2 cellular contexts compared by ENCODE assay signal in genomic region chr4:98506462-98507132, GRCh38.
TF ChIP-seq lines count a peak whose summit lies in the region.

No MANE protein-coding gene starts in this region.

TF ChIP-seq in A549, 52 proteins besides CTCF, POLR2A, EP300 and RAD21 (continued from another document):
- TF ChIP-seq, protein P1, sequence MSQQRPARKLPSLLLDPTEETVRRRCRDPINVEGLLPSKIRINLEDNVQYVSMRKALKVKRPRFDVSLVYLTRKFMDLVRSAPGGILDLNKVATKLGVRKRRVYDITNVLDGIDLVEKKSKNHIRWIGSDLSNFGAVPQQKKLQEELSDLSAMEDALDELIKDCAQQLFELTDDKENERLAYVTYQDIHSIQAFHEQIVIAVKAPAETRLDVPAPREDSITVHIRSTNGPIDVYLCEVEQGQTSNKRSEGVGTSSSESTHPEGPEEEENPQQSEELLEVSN (IDR thresholded peaks at IDR 0.05; ENCODE audit: borderline replicate concordance, low read depth): no peak
- TF ChIP-seq, protein P2, sequence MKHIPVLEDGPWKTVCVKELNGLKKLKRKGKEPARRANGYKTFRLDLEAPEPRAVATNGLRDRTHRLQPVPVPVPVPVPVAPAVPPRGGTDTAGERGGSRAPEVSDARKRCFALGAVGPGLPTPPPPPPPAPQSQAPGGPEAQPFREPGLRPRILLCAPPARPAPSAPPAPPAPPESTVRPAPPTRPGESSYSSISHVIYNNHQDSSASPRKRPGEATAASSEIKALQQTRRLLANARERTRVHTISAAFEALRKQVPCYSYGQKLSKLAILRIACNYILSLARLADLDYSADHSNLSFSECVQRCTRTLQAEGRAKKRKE (CRISPR knock-in tag; IDR thresholded peaks at IDR 0.05; ENCODE audit: low read depth): no peak
- no peak for TF ChIP-seq ESRRA (IDR thresholded peaks at IDR 0.05; ENCODE audit: borderline replicate concordance, low read length)
- no peak for TF ChIP-seq CHD2 (IDR thresholded peaks at IDR 0.05; ENCODE audit: low read length, partially characterized antibody)
- no peak for TF ChIP-seq JUN (IDR thresholded peaks at IDR 0.05)
- no peak for TF ChIP-seq BCL3 (IDR thresholded peaks at IDR 0.05)
- no peak for TF ChIP-seq EHMT2 (IDR thresholded peaks at IDR 0.05; ENCODE audit: low read depth)
- no peak for TF ChIP-seq FOSB (CRISPR knock-in tag; IDR thresholded peaks at IDR 0.05)
- TF ChIP-seq HOXB13 (CRISPR knock-in tag; IDR thresholded peaks at IDR 0.05; ENCODE audit: low read depth): no peak
- TF ChIP-seq HEYL (CRISPR knock-in tag; IDR thresholded peaks at IDR 0.05): no peak
- no peak for TF ChIP-seq BHLHE40 (IDR thresholded peaks at IDR 0.05; ENCODE audit: low read depth, low read length)
- TF ChIP-seq JUNB (IDR thresholded peaks at IDR 0.05): no peak
- no peak; the same call in 2 of the 3 replicates for TF ChIP-seq SMC3 (IDR thresholded peaks at IDR 0.05)
- TF ChIP-seq POLR2AphosphoS2 (conservative IDR thresholded peaks at IDR 0.05; ENCODE audit: low read length): no peak
- TF ChIP-seq CBX2 (IDR thresholded peaks at IDR 0.05; ENCODE audit: borderline replicate concordance, low read depth): no peak
- no peak for TF ChIP-seq HOXB5 (CRISPR knock-in tag; IDR thresholded peaks at IDR 0.05)
- TF ChIP-seq KDM5A (IDR thresholded peaks at IDR 0.05): no peak
- no peak for TF ChIP-seq NFE2L2 (conservative IDR thresholded peaks at IDR 0.05; ENCODE audit: low read length)

TF ChIP-seq in GM23338, 12 proteins besides CTCF, POLR2A, EP300 and RAD21 (continued from another document):
- TF ChIP-seq CREB1 (CRISPR knock-in tag; IDR thresholded peaks at IDR 0.05; ENCODE audit: low read depth) (no peak), ZNF114 (CRISPR knock-in tag; IDR thresholded peaks at IDR 0.05) (no peak), NANOG (IDR thresholded peaks at IDR 0.05; ENCODE audit: borderline replicate concordance) (no peak), ZNF331 (CRISPR knock-in tag; IDR thresholded peaks at IDR 0.05; ENCODE audit: low read depth) (no peak), EZH2phosphoT487 (IDR thresholded peaks at IDR 0.05; ENCODE audit: unreplicated experiment) (no peak), STAT1 (IDR thresholded peaks at IDR 0.05; ENCODE audit: unreplicated experiment) (no peak), ZNF462 (CRISPR knock-in tag; IDR thresholded peaks at IDR 0.05) (no peak), POLR2AphosphoS5 (IDR thresholded peaks at IDR 0.05; ENCODE audit: low read depth) (no peak)
- TF ChIP-seq, protein P3, sequence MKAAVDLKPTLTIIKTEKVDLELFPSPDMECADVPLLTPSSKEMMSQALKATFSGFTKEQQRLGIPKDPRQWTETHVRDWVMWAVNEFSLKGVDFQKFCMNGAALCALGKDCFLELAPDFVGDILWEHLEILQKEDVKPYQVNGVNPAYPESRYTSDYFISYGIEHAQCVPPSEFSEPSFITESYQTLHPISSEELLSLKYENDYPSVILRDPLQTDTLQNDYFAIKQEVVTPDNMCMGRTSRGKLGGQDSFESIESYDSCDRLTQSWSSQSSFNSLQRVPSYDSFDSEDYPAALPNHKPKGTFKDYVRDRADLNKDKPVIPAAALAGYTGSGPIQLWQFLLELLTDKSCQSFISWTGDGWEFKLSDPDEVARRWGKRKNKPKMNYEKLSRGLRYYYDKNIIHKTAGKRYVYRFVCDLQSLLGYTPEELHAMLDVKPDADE (IDR thresholded peaks at IDR 0.05): no peak
